In genomic region chr7:149233655-149234204, GRCh38 we compare ENCODE assay signal across 8 cellular contexts. TPM values are rescaled to one million over a fixed set of nuclear protein-coding genes. Genes with fewer than 3 reads are reported as not detected.
A peak's percentile ranks its signal among the peaks of the same experiment; 100 is the strongest.
DNase-seq lines count a peak whose midpoint lies in the region; ATAC-seq, FAIRE-seq and TF ChIP-seq lines count a peak whose summit lies in the region.
"Not testable (repeated sequence)": the region's sequence is repeated elsewhere in the genome, so short reads cannot be mapped to it uniquely, and the experiment has no call there.

No MANE protein-coding gene starts in this region.

- CTCF ChIA-PET in activated CD4-positive, alpha-beta T cell treated with anti-CD3 and anti-CD28 coated beads for 36 hours (lab: Charles Lee) = interaction anchor here (0.9 kb wide), 1 partner anchor 15 kb away, joined by 3 read pairs; no protein-coding TSS in a partner anchor
- CTCF ChIA-PET in K562 (lab: Yijun Ruan, JAX; ENCODE audit: low intra/inter-chr PET ratio) = not testable (repeated sequence)

- not testable (repeated sequence) for TF ChIP-seq CTCF in K562 (IDR thresholded peaks at IDR 0.05 in 2 of 3, conservative IDR thresholded peaks at IDR 0.05 in 1 of 3; ENCODE audit: insufficient read depth in 2 of 3, low read depth in 1 of 3, low read length in 3 of 3); esophagus squamous epithelium (IDR thresholded peaks at IDR 0.05)

- TF ChIP-seq RAD21 in K562 (CRISPR knock-in tag; conservative IDR thresholded peaks at IDR 0.05 in 1 of 2, IDR thresholded peaks at IDR 0.05 in 1 of 2) = not testable (repeated sequence)

- not testable (repeated sequence) for H3K4me2 ChIP-seq in K562 (ENCODE audit: insufficient read depth, low read length)

- not testable (repeated sequence) for H3K9ac ChIP-seq in K562 (ENCODE audit: insufficient read depth in 1 of 2, low read depth in 2 of 2, low read length in 2 of 2)

- not testable (repeated sequence) for H3K9me3 ChIP-seq in MG63; K562 (replicated peaks; ENCODE audit: control insufficient read depth, insufficient read depth, low read depth, low read length); esophagus squamous epithelium

- 33% methylated on average over 7 of the region's 7 CpGs for WGBS in K562 (ENCODE audit: insufficient coverage, low coverage, missing lambda C conversion rate)
- 24 to 56% methylated on average over 2 to 5 of the region's 7 CpGs for WGBS in esophagus squamous epithelium, 2 donors

- not testable (repeated sequence) for H3K36me3 ChIP-seq in MG63; K562 (ENCODE audit: control insufficient read depth, insufficient read depth, low read length); esophagus squamous epithelium

- not testable (repeated sequence) for TF ChIP-seq POLR2A in K562 (conservative IDR thresholded peaks at IDR 0.05); esophagus squamous epithelium (IDR thresholded peaks at IDR 0.05)

- H3K4me1 Mint-ChIP-seq in activated CD4-positive, alpha-beta T cell treated with anti-CD3 and anti-CD28 coated beads for 36 hours = not testable (repeated sequence)
- peaks cover 35% of the 10 kb centered on the region for H3K4me1 Mint-ChIP-seq in stimulated activated effector memory CD8-positive, alpha-beta T cell treated with anti-CD3 and anti-CD28 coated beads, Interleukin-12 subunit alpha, Interleukin-12 subunit beta, amount 100 ng/mL, for 72 hours

- not testable (repeated sequence) for H3K4me1 ChIP-seq in K562 (replicated peaks in 1 of 2; ENCODE audit: control insufficient read depth in 2 of 2, insufficient read depth in 2 of 2, low read length in 2 of 2)
- peaks cover 3 to 36% (median 10%) of the 10 kb centered on the region in 3 donors for H3K4me1 ChIP-seq in esophagus squamous epithelium

- in situ Hi-C loops in K562 (cut with MboI) = not testable (repeated sequence)

- not testable (repeated sequence) for H3K27me3 ChIP-seq in MG63; K562 (ENCODE audit: control insufficient read depth in 2 of 2, insufficient read depth in 2 of 2, low read length in 2 of 2); esophagus squamous epithelium

- H4K20me1 ChIP-seq in K562 (replicated peaks; ENCODE audit: control insufficient read depth, insufficient read depth, low read length) = not testable (repeated sequence)

- FAIRE-seq in K562 (lab: Jason Lieb, UNC) = not testable (repeated sequence)

- H3K79me2 ChIP-seq in K562 (ENCODE audit: control insufficient read depth, insufficient read depth, low read length) = not testable (repeated sequence)

- H3K9me1 ChIP-seq in K562 (ENCODE audit: control insufficient read depth, insufficient read depth, low read length) = not testable (repeated sequence)

- TF ChIP-seq EP300 in K562 (IDR thresholded peaks at IDR 0.05; ENCODE audit: low read length) = not testable (repeated sequence)

- not testable (repeated sequence) for H3K4me3 ChIP-seq in MG63, K562, esophagus squamous epithelium

- peak overlapping the region; percentile 60; the same call in 1 of the 2 replicates for H2AFZ ChIP-seq in K562 (ENCODE audit: low read depth, low read length)

- peak; percentile 77 for DNase-seq in AG08396 (ENCODE audit: low spot score)
- DNase-seq in H4 (ENCODE audit: low spot score) = peak; percentile 39
- peak; percentile 82 for DNase-seq in MG63
- DNase-seq in activated CD4-positive, alpha-beta T cell treated with anti-CD3 and anti-CD28 coated beads for 36 hours; K562 (ENCODE audit: extremely low read depth in 1 of 4, low spot score in 3 of 4); esophagus squamous epithelium (lab: John Stamatoyannopoulos, UW); stimulated activated effector memory CD8-positive, alpha-beta T cell treated with anti-CD3 and anti-CD28 coated beads, Interleukin-12 subunit alpha, Interleukin-12 subunit beta, amount 100 ng/mL, for 72 hours (ENCODE audit: low spot score in 2 of 2): not testable (repeated sequence)
- DNase-seq in kidney tubule cell (ENCODE audit: low spot score) = peak; percentile 97

- H3K36me3 Mint-ChIP-seq in activated CD4-positive, alpha-beta T cell treated with anti-CD3 and anti-CD28 coated beads for 36 hours (ENCODE audit: low read depth) = not testable (repeated sequence)
- peaks cover 13% of the 10 kb centered on the region for H3K36me3 Mint-ChIP-seq in stimulated activated effector memory CD8-positive, alpha-beta T cell treated with anti-CD3 and anti-CD28 coated beads, Interleukin-12 subunit alpha, Interleukin-12 subunit beta, amount 100 ng/mL, for 72 hours

- intact Hi-C loops in activated CD4-positive, alpha-beta T cell treated with anti-CD3 and anti-CD28 coated beads for 36 hours (cut with DNase I, micrococcal nuclease); K562 (cut with micrococcal nuclease); esophagus squamous epithelium (cut with DNase I): not testable (repeated sequence)

- not testable (repeated sequence) for H3K9me3 Mint-ChIP-seq in activated CD4-positive, alpha-beta T cell treated with anti-CD3 and anti-CD28 coated beads for 36 hours (ENCODE audit: low read depth); stimulated activated effector memory CD8-positive, alpha-beta T cell treated with anti-CD3 and anti-CD28 coated beads, Interleukin-12 subunit alpha, Interleukin-12 subunit beta, amount 100 ng/mL, for 72 hours

- peaks cover 12% of the 10 kb centered on the region for H3K27me3 Mint-ChIP-seq in activated CD4-positive, alpha-beta T cell treated with anti-CD3 and anti-CD28 coated beads for 36 hours

- H3K27ac ChIP-seq in K562 (ENCODE audit: extremely low read depth, low read depth, low read length) = not testable (repeated sequence)
- peak overlapping the region in 3 of 4 donors; percentile 63 to 70 (median 63) for H3K27ac ChIP-seq in esophagus squamous epithelium

- H3K27ac Mint-ChIP-seq in activated CD4-positive, alpha-beta T cell treated with anti-CD3 and anti-CD28 coated beads for 36 hours = not testable (repeated sequence)
- H3K27ac Mint-ChIP-seq in stimulated activated effector memory CD8-positive, alpha-beta T cell treated with anti-CD3 and anti-CD28 coated beads, Interleukin-12 subunit alpha, Interleukin-12 subunit beta, amount 100 ng/mL, for 72 hours = peak overlapping the region; percentile 12

- POLR2A ChIA-PET in activated CD4-positive, alpha-beta T cell treated with anti-CD3 and anti-CD28 coated beads for 36 hours (lab: Charles Lee) = interaction anchor here (0.6 to 1.0 kb wide), 2 partner anchors 24 to 38 kb away, joined by 3 to 5 read pairs; partner anchors contain the start of gene ZNF282
- POLR2A ChIA-PET in K562 (lab: Yijun Ruan, JAX) = interaction anchor here (0.6 to 1.4 kb wide), 6 partner anchors 12 to 234 kb away, joined by 3 to 5 read pairs (median 3); partner anchors contain the start of gene ZNF783

- not testable (repeated sequence) for BruUV-seq in K562 (replicated peaks; lab: Mats Ljungman, UMichigan)

- ATAC-seq in activated CD4-positive, alpha-beta T cell treated with anti-CD3 and anti-CD28 coated beads for 36 hours = peak; percentile 14
- not testable (repeated sequence) for ATAC-seq in K562
- ATAC-seq in stimulated activated effector memory CD8-positive, alpha-beta T cell treated with anti-CD3 and anti-CD28 coated beads, Interleukin-12 subunit alpha, Interleukin-12 subunit beta, amount 100 ng/mL, for 72 hours = peak; percentile 74

- not testable (repeated sequence) for H3K4me3 Mint-ChIP-seq in activated CD4-positive, alpha-beta T cell treated with anti-CD3 and anti-CD28 coated beads for 36 hours; stimulated activated effector memory CD8-positive, alpha-beta T cell treated with anti-CD3 and anti-CD28 coated beads, Interleukin-12 subunit alpha, Interleukin-12 subunit beta, amount 100 ng/mL, for 72 hours

RNA-seq across cellular contexts. Expression of gene ZNF212, which starts 5.7 kb away (rescaled TPM):
- 2.2 and 4.2 TPM in 2 replicates for total RNA-seq in H4 (2014; rRNA removed; shearing (Covaris generic))
- total RNA-seq in MG63 (2014; rRNA removed; shearing (Covaris generic); ENCODE audit: low replicate concordance) = 4.3 and 8.0 TPM in 2 replicates
- total RNA-seq in activated CD4-positive, alpha-beta T cell treated with anti-CD3 and anti-CD28 coated beads for 36 hours = 10 to 100 TPM in 1 of 2 experiments, 1 to 10 TPM in 1; 9.9 to 15.9 TPM
- 27.2 and 40.3 TPM in 2 replicates for total RNA-seq in K562 (2011; cell fraction: chromatin; rRNA removed; ENCODE audit: low replicate concordance)
- total RNA-seq in K562 (2011; cell fraction: nucleolus; rRNA removed) = 25.4 and 28.3 TPM in 2 replicates
- 21.7 and 25.2 TPM in 2 replicates for total RNA-seq in K562 (2011; cell fraction: nucleoplasm; rRNA removed)
- total RNA-seq in K562 (2014; rRNA removed) (10.2 and 10.7 TPM in 2 replicates), K562 (2014; rRNA removed; fragmentation: Illumina TruSeq; extraction: Trizol) (6.5 and 7.1 TPM in 2 replicates), K562 (2015; rRNA removed; fragmentation: Illumina TruSeq; extraction: Trizol) (5.6 and 6.3 TPM in 2 replicates), K562 (2021) (18.0 and 21.4 TPM in 2 replicates), esophagus squamous epithelium (10 to 100 TPM in 2 of 4 donors, 1 to 10 TPM in 2; 8.0 to 11.1 (median 10.2) TPM)
- polyA plus RNA-seq in K562 (2011; rRNA removed) (7.2 and 13.3 TPM in 2 replicates), K562 (2014; fragmentation: Illumina TruSeq; extraction: Trizol) (11.2 and 14.2 TPM in 2 replicates), K562 (2014; fragmentation: Nextera tagmentation; extraction: Ambion mirVana) (1 to 10 TPM; 1.8 to 1.9 TPM), K562 (2014; rRNA removed) (11.6 and 14.1 TPM in 2 replicates)
- polyA plus RNA-seq in K562 (2011; cell fraction: cytosol; rRNA removed) = 5.8 and 8.6 TPM in 2 replicates
- 21.0 and 21.8 TPM in 2 replicates for polyA plus RNA-seq in K562 (2011; cell fraction: nucleus; rRNA removed)
- 13.3 and 14.1 TPM in 2 replicates for polyA plus RNA-seq in K562 (2012)
- 5.9 and 6.0 TPM in 2 replicates for polyA minus RNA-seq in K562 (2011; rRNA and poly(A)+ RNA removed)
- 4.8 and 5.8 TPM in 2 replicates for polyA minus RNA-seq in K562 (2011; cell fraction: cytosol; rRNA and poly(A)+ RNA removed)
- polyA minus RNA-seq in K562 (2011; cell fraction: nucleus; rRNA and poly(A)+ RNA removed) = 7.9 and 12.3 TPM in 2 replicates

RNA-seq across cellular contexts. Expression of gene ZNF783, which starts 28.3 kb away (rescaled TPM):
- total RNA-seq in H4 (2014; rRNA removed; shearing (Covaris generic)) = 0.60 and 0.99 TPM in 2 replicates
- 4.8 and 6.2 TPM in 2 replicates for total RNA-seq in MG63 (2014; rRNA removed; shearing (Covaris generic); ENCODE audit: low replicate concordance)
- 10 to 100 TPM; 14.5 to 15.4 TPM for total RNA-seq in activated CD4-positive, alpha-beta T cell treated with anti-CD3 and anti-CD28 coated beads for 36 hours
- total RNA-seq in K562 (2011; cell fraction: chromatin; rRNA removed; ENCODE audit: low replicate concordance) = 23.2 and 45.5 TPM in 2 replicates
- 23.9 and 27.2 TPM in 2 replicates for total RNA-seq in K562 (2011; cell fraction: nucleolus; rRNA removed)
- total RNA-seq in K562 (2011; cell fraction: nucleoplasm; rRNA removed) = 21.1 and 22.8 TPM in 2 replicates
- total RNA-seq in K562 (2014; rRNA removed) = 6.9 and 7.8 TPM in 2 replicates
- total RNA-seq in K562 (2014; rRNA removed; fragmentation: Illumina TruSeq; extraction: Trizol) = 3.1 and 3.2 TPM in 2 replicates
- total RNA-seq in K562 (2015; rRNA removed; fragmentation: Illumina TruSeq; extraction: Trizol) = 5.0 and 5.1 TPM in 2 replicates
- total RNA-seq in K562 (2021) = 9.5 and 11.2 TPM in 2 replicates
- polyA plus RNA-seq in K562 (2011; rRNA removed) = 8.9 and 10.0 TPM in 2 replicates
- 9.5 and 9.8 TPM in 2 replicates for polyA plus RNA-seq in K562 (2011; cell fraction: cytosol; rRNA removed)
- 42.7 and 51.9 TPM in 2 replicates for polyA plus RNA-seq in K562 (2011; cell fraction: nucleus; rRNA removed)
- 4.8 and 8.8 TPM in 2 replicates for polyA plus RNA-seq in K562 (2012)
- polyA plus RNA-seq in K562 (2014; fragmentation: Illumina TruSeq; extraction: Trizol) = 5.1 and 5.4 TPM in 2 replicates
- 1 to 10 TPM in 1 of 2 experiments, under 1 TPM in 1; 0.66 to 1.4 TPM for polyA plus RNA-seq in K562 (2014; fragmentation: Nextera tagmentation; extraction: Ambion mirVana)
- polyA plus RNA-seq in K562 (2014; rRNA removed) = 9.3 and 10.2 TPM in 2 replicates
- polyA minus RNA-seq in K562 (2011; rRNA and poly(A)+ RNA removed) = 4.7 and 5.2 TPM in 2 replicates
- 4.0 and 4.6 TPM in 2 replicates for polyA minus RNA-seq in K562 (2011; cell fraction: cytosol; rRNA and poly(A)+ RNA removed)
- polyA minus RNA-seq in K562 (2011; cell fraction: nucleus; rRNA and poly(A)+ RNA removed) = 9.8 and 14.9 TPM in 2 replicates
- total RNA-seq in esophagus squamous epithelium = 10 to 100 TPM in 1 of 4 donors, 1 to 10 TPM in 3; 3.1 to 15.6 (median 4.8) TPM

RNA-seq across cellular contexts. Expression of gene ZNF282, which starts 38.4 kb away (rescaled TPM):
- total RNA-seq in H4 (2014; rRNA removed; shearing (Covaris generic)) = 7.4 and 17.7 TPM in 2 replicates
- 9.1 and 10.8 TPM in 2 replicates for total RNA-seq in MG63 (2014; rRNA removed; shearing (Covaris generic); ENCODE audit: low replicate concordance)
- total RNA-seq in activated CD4-positive, alpha-beta T cell treated with anti-CD3 and anti-CD28 coated beads for 36 hours = 10 to 100 TPM; 41.1 to 46.3 TPM
- 64.6 and 106 TPM in 2 replicates for total RNA-seq in K562 (2011; cell fraction: chromatin; rRNA removed; ENCODE audit: low replicate concordance)
- 55.3 and 74.2 TPM in 2 replicates for total RNA-seq in K562 (2011; cell fraction: nucleolus; rRNA removed)
- total RNA-seq in K562 (2011; cell fraction: nucleoplasm; rRNA removed) = 39.4 and 48.6 TPM in 2 replicates
- total RNA-seq in K562 (2014; rRNA removed) = 32.7 and 38.1 TPM in 2 replicates
- total RNA-seq in K562 (2014; rRNA removed; fragmentation: Illumina TruSeq; extraction: Trizol) = 11.2 and 13.2 TPM in 2 replicates
- total RNA-seq in K562 (2015; rRNA removed; fragmentation: Illumina TruSeq; extraction: Trizol) = 19.0 and 20.0 TPM in 2 replicates
- total RNA-seq in K562 (2021) = 54.6 and 58.6 TPM in 2 replicates
- polyA plus RNA-seq in K562 (2011; rRNA removed) = 13.2 and 23.4 TPM in 2 replicates
- polyA plus RNA-seq in K562 (2011; cell fraction: cytosol; rRNA removed) = 19.3 and 29.6 TPM in 2 replicates
- 33.7 and 56.0 TPM in 2 replicates for polyA plus RNA-seq in K562 (2011; cell fraction: nucleus; rRNA removed)
- polyA plus RNA-seq in K562 (2012) = 27.1 and 39.5 TPM in 2 replicates
- 17.4 and 25.2 TPM in 2 replicates for polyA plus RNA-seq in K562 (2014; fragmentation: Illumina TruSeq; extraction: Trizol)
- 1 to 10 TPM in 1 of 2 experiments, under 1 TPM in 1; 0.76 to 1.3 TPM for polyA plus RNA-seq in K562 (2014; fragmentation: Nextera tagmentation; extraction: Ambion mirVana)
- polyA plus RNA-seq in K562 (2014; rRNA removed) = 25.5 and 37.8 TPM in 2 replicates
- 18.7 and 25.1 TPM in 2 replicates for polyA minus RNA-seq in K562 (2011; rRNA and poly(A)+ RNA removed)
- polyA minus RNA-seq in K562 (2011; cell fraction: cytosol; rRNA and poly(A)+ RNA removed) = 23.8 and 33.7 TPM in 2 replicates
- 27.5 and 33.3 TPM in 2 replicates for polyA minus RNA-seq in K562 (2011; cell fraction: nucleus; rRNA and poly(A)+ RNA removed)
- 10 to 100 TPM; 13.9 to 21.7 (median 16.9) TPM for total RNA-seq in esophagus squamous epithelium
